In genomic region chr3:135099734-135100348, GRCh38 we compare ENCODE assay signal across 18 cellular contexts.
"Had no signal": no experiment of that assay in that cellular context is flagged by ENCODE, and none has a peak within 500 bp of the region (broad histone marks: within the 10 kb centered on the region; RNA-seq: fewer than 3 reads in every experiment).

No MANE protein-coding gene starts in this region.

- DNase-seq: activated CD4-positive, alpha-beta T cell treated with anti-CD3 and anti-CD28 coated beads for 4 hours; activated CD8-positive, alpha-beta memory T cell treated with anti-CD3 and anti-CD28 coated beads, Interleukin-2, amount 50 U/mL, for 4 hours; activated CD8-positive, alpha-beta T cell treated with anti-CD3 and anti-CD28 coated beads for 36 hours; activated gamma-delta T cell treated with Interleukin-2 at 50 U/mL for 16 hours; activated naive CD4-positive, alpha-beta T cell treated with anti-CD3 and anti-CD28 coated beads, Interleukin-2, amount 10 ng/mL, durations not matched to agents 7 days and 5 days; activated naive CD8-positive, alpha-beta T cell treated with anti-CD3 and anti-CD28 coated beads for 36 hours; activated T-cell treated with anti-CD3 and anti-CD28 coated beads, Interleukin-2, amount 50 U/mL, for 72 hours; adrenal gland; anterior cingulate cortex; colonic mucosa; NCI-H1092; NCI-H1930; NCI-H446; PC-3; SHP77 treated with DMSO at 0.1 percent for 48 hours; T-helper 17 cell; T-helper 9 cell had no signal

- H3K27ac ChIP-seq: adrenal gland, colonic mucosa, KMS-11 had no signal

- H3K4me2 ChIP-seq: KMS-11 had no signal

- H3K9ac ChIP-seq: KMS-11 had no signal

- H3K27me3 ChIP-seq: adrenal gland, colonic mucosa had no signal

- ATAC-seq: activated CD8-positive, alpha-beta T cell treated with anti-CD3 and anti-CD28 coated beads for 36 hours; activated T-cell treated with anti-CD3 and anti-CD28 coated beads, Interleukin-2, amount 50 U/mL, for 72 hours; PC-3; T-helper 17 cell had no signal

- H3K9me3 ChIP-seq: adrenal gland, colonic mucosa had no signal

- H3K4me1 ChIP-seq: adrenal gland, colonic mucosa had no signal

- H3K4me3 ChIP-seq: adrenal gland, colonic mucosa had no signal

- H3K36me3 ChIP-seq: adrenal gland, colonic mucosa had no signal
